Comparison of ENCODE assay signal across 10 cellular contexts in genomic region chr1:228902781-228903572, GRCh38.
DNase-seq lines count a peak whose midpoint lies in the region; ATAC-seq and TF ChIP-seq lines count a peak whose summit lies in the region.
"Had no signal": no experiment of that assay in that cellular context is flagged by ENCODE, and none has a peak within 500 bp of the region (broad histone marks: within the 10 kb centered on the region; RNA-seq: fewer than 3 reads in every experiment).

No MANE protein-coding gene starts in this region.

- peak; percentile 94 for DNase-seq in HFF-Myc (ENCODE audit: extremely low read depth, low read depth)
- peak; percentile 56 for DNase-seq in SK-MEL-5 (ENCODE audit: low read depth, low spot score)
- DNase-seq in globus pallidus (ENCODE audit: low spot score): peak; percentile 87
- DNase-seq in psoas muscle: peak; percentile 71 to 81
- no peak for DNase-seq in activated naive CD4-positive, alpha-beta T cell treated with Interleukin-2 at 50 U/mL for 16 hours
- no peak for DNase-seq in T-cell
- DNase-seq in NCI-H510A (lab: John Stamatoyannopoulos, UW): no peak
- DNase-seq in NCI-H146 treated with DMSO at 0.1 percent for 48 hours (lab: John Stamatoyannopoulos, UW; ENCODE audit: unreplicated experiment): no peak

- H3K4me3 ChIP-seq in HFF-Myc (replicated peaks; ENCODE audit: low read depth, low read length) (no peak overlapping the region), psoas muscle (no peak overlapping the region)
- H3K4me3 ChIP-seq: skin epidermis had no signal

- in situ Hi-C loops in SK-MEL-5 (cut with HindIII; ENCODE audit: low pct_unique_long_range_greater_than_20kb, low sequenced_read_pairs): no loop called here

- H3K27me3 Mint-ChIP-seq in T-cell: no peaks in the 10 kb centered on the region

- no peaks in the 10 kb centered on the region for H3K36me3 ChIP-seq in psoas muscle (ENCODE audit: insufficient read depth in 1 of 2, low read depth in 1 of 2)

- no peak overlapping the region for H3K4me3 Mint-ChIP-seq in T-cell

- H3K27me3 ChIP-seq in psoas muscle (ENCODE audit: insufficient read depth in 3 of 3, low read length in 2 of 3): no peaks in the 10 kb centered on the region

- no peak overlapping the region for H3K27ac ChIP-seq in psoas muscle
- H3K27ac ChIP-seq: KMS-11 had no signal

- H3K36me3 Mint-ChIP-seq in T-cell: no peaks in the 10 kb centered on the region

- intact Hi-C loops in psoas muscle (cut with DNase I): no loop called here

- H3K4me1 ChIP-seq in psoas muscle: peaks cover 5% of the 10 kb centered on the region

- TF ChIP-seq CTCF in HFF-Myc (IDR thresholded peaks at IDR 0.05; ENCODE audit: low read depth, low read length, missing control alignments): no peak
- no peak for TF ChIP-seq CTCF in psoas muscle (IDR thresholded peaks at IDR 0.05)

- H3K9me3 Mint-ChIP-seq in T-cell: peaks cover 0 to 4% (median 1%) of the 10 kb centered on the region in 3 donors

- POLR2A ChIA-PET in T-cell (lab: Charles Lee): no interaction called here

- H3K4me1 Mint-ChIP-seq in T-cell: no peaks in the 10 kb centered on the region

- ATAC-seq in psoas muscle: peak; percentile 74 to 91 (median 82)
- no peak for ATAC-seq in T-cell (replicated peaks in 1 of 4)

- 43 to 50% (median 45%) methylated on average over 15 of the region's 15 CpGs for WGBS in psoas muscle, 3 donors

- CTCF ChIA-PET in T-cell (lab: Charles Lee): no interaction called here

- no peaks in the 10 kb centered on the region for H3K9me3 ChIP-seq in psoas muscle

- no peak overlapping the region for H3K27ac Mint-ChIP-seq in T-cell

Comparison
In these comparisons a context has a peak if more than half of its experiments do, and no peak if none do; other contexts are left out.
1. DNase-seq: peak in HFF-Myc (single experiment), SK-MEL-5 (single experiment), globus pallidus (single experiment) and psoas muscle (2 of 2); none in activated naive CD4-positive, alpha-beta T cell treated with Interleukin-2 at 50 U/mL for 16 hours (single experiment), T-cell (0 of 34), NCI-H510A (single experiment) and NCI-H146 treated with DMSO at 0.1 percent for 48 hours (single experiment).
2. ATAC-seq: peak in psoas muscle (4 of 4); none in T-cell (0 of 4).